In genomic region chr3:171700157-171700556, GRCh38 we compare ENCODE assay signal across 19 cellular contexts.
"Had no signal": no experiment of that assay in that cellular context is flagged by ENCODE, and none has a peak within 500 bp of the region (broad histone marks: within the 10 kb centered on the region; RNA-seq: fewer than 3 reads in every experiment).

No MANE protein-coding gene starts in this region.

- H3K27ac ChIP-seq: esophagus muscularis mucosa, neural progenitor cell, prostate gland, right atrium auricular region, testis, tibial artery had no signal

- H2AFZ ChIP-seq: neural progenitor cell had no signal

- H3K4me3 ChIP-seq: esophagus muscularis mucosa, mucosa of descending colon, neural progenitor cell, prostate gland, right atrium auricular region, smooth muscle cell, testis, tibial artery had no signal

- H3K4me2 ChIP-seq: neural progenitor cell, smooth muscle cell had no signal

- H3K4me1 ChIP-seq: neural progenitor cell, prostate gland, testis had no signal

- H3K27me3 ChIP-seq: esophagus muscularis mucosa, neural progenitor cell, right atrium auricular region, testis, tibial artery had no signal

- H3K36me3 ChIP-seq: neural progenitor cell, prostate gland had no signal

- H3K9me3 ChIP-seq: prostate gland, testis had no signal

- H3K9ac ChIP-seq: neural progenitor cell had no signal

- DNase-seq: effector memory CD4-positive, alpha-beta T cell; hypothalamus; immature natural killer cell; islet precursor cell; mesenchymal stem cell; mucosa of descending colon; naive B cell; stimulated activated CD4-positive, alpha-beta T cell treated with anti-CD3 and anti-CD28 coated beads, Interleukin-12 subunit alpha, Interleukin-12 subunit beta, amount 100 ng/mL, for 4 hours; stimulated activated CD4-positive, alpha-beta T cell treated with anti-CD3 and anti-CD28 coated beads, Interleukin-2, amount 100 ng/mL, for 24 hours; stimulated activated CD4-positive, alpha-beta T cell treated with anti-CD3 and anti-CD28 coated beads, Interleukin-4, amount 100 ng/mL, for 4 hours; stimulated activated naive CD8-positive, alpha-beta T cell treated with anti-CD3 and anti-CD28 coated beads, Interleukin-15, Interleukin-2, amounts not matched to agents 100 U/mL and 50 U/mL, for 24 hours; substantia nigra; testis; tibial artery had no signal
